Comparison of ENCODE assay signal across 16 cellular contexts in genomic region chr18:25166113-25166512, GRCh38.
"Had no signal": no experiment of that assay in that cellular context is flagged by ENCODE, and none has a peak within 500 bp of the region (broad histone marks: within the 10 kb centered on the region; RNA-seq: fewer than 3 reads in every experiment).

No MANE protein-coding gene starts in this region.

- H3K27ac ChIP-seq: epithelial cell of prostate, left lung, WERI-Rb-1 had no signal

- H3K27me3 ChIP-seq: dorsolateral prefrontal cortex, left lung, vagina had no signal

- DNase-seq: activated CD4-positive, alpha-beta T cell treated with anti-CD3 and anti-CD28 coated beads for 1 hour; activated CD8-positive, alpha-beta memory T cell treated with anti-CD3 and anti-CD28 coated beads for 24 hours; activated effector memory CD4-positive, alpha-beta T cell treated with anti-CD3 and anti-CD28 coated beads, Interleukin-2, amount 50 U/mL, for 16 hours; activated T-cell treated with anti-CD3 and anti-CD28 coated beads, Interleukin-2, amount 50 U/mL, for 72 hours; dorsolateral prefrontal cortex; left lung; mucosa of descending colon; naive thymus-derived CD4-positive, alpha-beta T cell; nucleus accumbens; retina; SW 1271; trophoblast cell; WERI-Rb-1 had no signal

- H3K9me3 ChIP-seq: left lung, mucosa of descending colon, vagina had no signal

- H3K36me3 ChIP-seq: left lung, vagina, WERI-Rb-1 had no signal

- H3K4me3 ChIP-seq: mucosa of descending colon, vagina had no signal

- FAIRE-seq: frontal cortex had no signal
